In genomic region chr6:114240800-114241199, GRCh38 we compare ENCODE assay signal across 21 cellular contexts.
"Had no signal": no experiment of that assay in that cellular context is flagged by ENCODE, and none has a peak within 500 bp of the region (broad histone marks: within the 10 kb centered on the region; RNA-seq: fewer than 3 reads in every experiment).

No MANE protein-coding gene starts in this region.

- H3K27me3 ChIP-seq: MG63 had no signal

- H3K4me3 ChIP-seq: MG63 had no signal

- H3K9me3 ChIP-seq: MG63 had no signal

- ATAC-seq: activated CD4-positive, CD25-positive, alpha-beta regulatory T cell treated with anti-CD3 and anti-CD28 coated beads, Interleukin-2, amount 50 U/mL, for 24 hours; activated CD8-positive, alpha-beta T cell treated with anti-CD3 and anti-CD28 coated beads, Interleukin-2, amount 10 ng/mL, durations not matched to agents 7 days and 5 days; Panc1 had no signal

- H3K36me3 ChIP-seq: MG63 had no signal

- DNase-seq: activated CD4-positive, alpha-beta T cell treated with anti-CD3 and anti-CD28 coated beads for 4 hours; activated CD8-positive, alpha-beta T cell treated with anti-CD3 and anti-CD28 coated beads, Interleukin-2, amount 10 ng/mL, durations not matched to agents 7 days and 5 days; activated effector memory CD4-positive, alpha-beta T cell treated with Interleukin-2 at 50 U/mL for 16 hours; activated naive CD4-positive, alpha-beta T cell; activated T-cell treated with anti-CD3 and anti-CD28 coated beads, Interleukin-2, amount 50 U/mL, for 24 hours; amniotic stem cell; KG1; MG63; MV-4-11; NCI-H1092 treated with DMSO at 0.1 percent for 48 hours; NCI-H1436; NCI-H1694 treated with DMSO at 0.1 percent for 48 hours; NCI-H2029 treated with DMSO at 0.1 percent for 48 hours; NCI-H345; NCI-H510A; NCI-H526 treated with DMSO at 0.1 percent for 48 hours; NCI-H82; RPMI8226; SHP77 treated with DMSO at 0.1 percent for 48 hours had no signal
